ENCODE assay signal across 8 cellular contexts in the genomic region with DNA sequence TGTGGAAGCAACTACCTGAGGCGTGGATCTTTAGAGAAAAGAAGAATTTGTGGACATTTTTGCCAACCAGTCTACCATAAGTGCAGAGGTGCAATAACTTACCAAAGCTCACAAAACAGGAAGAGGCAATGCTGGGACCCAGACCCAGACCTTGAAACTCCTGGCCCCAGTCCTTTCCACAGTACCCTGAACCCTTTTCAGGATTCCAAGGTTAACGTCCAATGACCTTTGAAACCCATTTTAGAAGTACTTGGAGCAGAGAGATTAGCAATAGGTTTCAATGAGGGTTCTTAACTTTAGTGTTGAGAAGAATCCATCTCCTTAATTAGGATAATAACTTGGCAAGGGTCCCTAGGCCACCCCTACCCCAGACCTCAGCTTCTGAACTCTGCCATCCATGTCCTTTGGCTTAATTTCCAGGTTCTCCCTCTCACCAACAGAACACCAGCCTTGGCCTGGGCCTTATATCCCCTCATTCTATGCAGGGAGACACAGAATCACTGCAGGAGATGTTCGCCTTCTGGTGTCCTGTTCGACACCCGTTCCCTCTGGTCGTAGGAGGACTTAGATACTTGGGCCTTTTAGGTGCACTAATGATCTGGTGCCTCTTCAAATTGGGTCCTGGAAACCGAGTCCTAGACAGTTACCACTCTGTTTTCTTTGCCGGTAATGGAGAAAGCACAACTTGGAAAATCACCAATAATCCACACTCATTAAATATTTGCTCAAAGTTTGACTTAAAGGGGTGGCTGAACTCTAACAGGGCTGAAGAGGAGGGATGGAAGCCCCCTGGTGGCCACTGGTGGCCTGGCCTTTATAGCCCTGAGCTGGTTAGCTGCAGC. TPM values are rescaled to one million over a fixed set of nuclear protein-coding genes. Genes with fewer than 3 reads are reported as not detected.
DNase-seq lines count a peak whose midpoint lies in the region; ATAC-seq and TF ChIP-seq lines count a peak whose summit lies in the region.

No MANE protein-coding gene starts in this region.

- H3K27me3 ChIP-seq in parathyroid adenoma (ENCODE audit: control insufficient read depth, insufficient read depth, low read length), result no peaks in the 10 kb centered on the region

- H3K4me1 ChIP-seq in parathyroid adenoma, result peaks cover 8% of the 10 kb centered on the region

- H3K9ac ChIP-seq in parathyroid adenoma, result no peak overlapping the region

- H3K36me3 ChIP-seq in parathyroid adenoma (ENCODE audit: control insufficient read depth, insufficient read depth, low read length), result no peaks in the 10 kb centered on the region

- DNase-seq in NCI-H524 treated with DMSO at 0.1 percent for 48 hours (lab: John Stamatoyannopoulos, UW), result peak; percentile 25
- DNase-seq in activated CD8-positive, alpha-beta memory T cell treated with anti-CD3 and anti-CD28 coated beads, Interleukin-2, amount 50 U/mL, for 24 hours (ENCODE audit: extremely low read depth), result peak; percentile 32
- peak; percentile 47 for DNase-seq in fibroblast of gingiva (ENCODE audit: low read depth)
- DNase-seq in ureter (ENCODE audit: low spot score), result peak; percentile 60

- peak; percentile 81 for TF ChIP-seq CTCF in 22Rv1 (IDR thresholded peaks at IDR 0.05)
- TF ChIP-seq CTCF in GM12875 (IDR thresholded peaks at IDR 0.05; ENCODE audit: borderline replicate concordance, insufficient read depth, low read depth, low read length), result peak; percentile 75
- peak; percentile 75 for TF ChIP-seq CTCF in parathyroid adenoma (IDR thresholded peaks at IDR 0.05)

- H3K9me3 ChIP-seq in parathyroid adenoma (ENCODE audit: control insufficient read depth, low read length), result no peaks in the 10 kb centered on the region

- no peaks in the 10 kb centered on the region for H3K79me2 ChIP-seq in parathyroid adenoma

- H2AFZ ChIP-seq in parathyroid adenoma, result no peak overlapping the region

- H3K27ac ChIP-seq in 22Rv1, result no peak overlapping the region
- H3K27ac ChIP-seq in parathyroid adenoma, result no peak overlapping the region

- ATAC-seq in HG02938 (IDR thresholded peaks at IDR 0.05; ENCODE audit: unreplicated experiment), result peak; percentile 63

- H3K4me3 ChIP-seq in GM12875 (ENCODE audit: low read depth, low read length) (no peak overlapping the region), parathyroid adenoma (ENCODE audit: low read depth, low read length) (no peak overlapping the region)

- no peak overlapping the region for H3K4me2 ChIP-seq in parathyroid adenoma (ENCODE audit: low read length)

RNA-seq across cellular contexts. Expression of a gene that starts 40.6 kb away (rescaled TPM):
- 8.4 TPM for total RNA-seq in ureter
